19 cellular contexts compared by ENCODE assay signal in the genomic region with DNA sequence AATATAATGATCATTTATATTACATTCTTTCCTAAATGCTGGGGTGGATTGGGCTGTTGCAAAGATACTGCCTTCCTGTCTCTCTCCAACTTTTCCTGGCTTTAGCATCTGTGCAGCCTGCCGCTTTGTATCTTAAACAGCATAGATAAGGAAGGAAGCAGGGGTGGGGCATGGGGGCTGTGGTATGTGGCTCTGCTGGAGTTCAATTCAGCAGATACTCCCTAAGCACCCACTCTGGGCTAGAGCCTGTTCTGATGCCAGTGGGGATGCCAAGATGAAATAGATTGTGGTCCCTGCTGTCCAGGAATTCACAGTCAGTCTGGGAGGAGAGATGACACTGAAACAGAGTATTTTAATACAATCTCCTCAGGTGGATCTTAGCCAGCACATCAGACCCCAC. TPM values are rescaled to one million over a fixed set of nuclear protein-coding genes. Genes with fewer than 3 reads are reported as not detected.
DNase-seq lines count a peak whose midpoint lies in the region; ATAC-seq and TF ChIP-seq lines count a peak whose summit lies in the region.
"Had no signal": no experiment of that assay in that cellular context is flagged by ENCODE, and none has a peak within 500 bp of the region (broad histone marks: within the 10 kb centered on the region; RNA-seq: fewer than 3 reads in every experiment).

No MANE protein-coding gene starts in this region.

- peaks cover 3% of the 10 kb centered on the region for H3K36me3 Mint-ChIP-seq in activated CD4-positive, alpha-beta T cell treated with anti-CD3 and anti-CD28 coated beads for 36 hours (ENCODE audit: low read depth)
- peaks cover 10% of the 10 kb centered on the region for H3K36me3 Mint-ChIP-seq in activated B cell treated with CpG ODN at 0.5 μM for 24 hours (ENCODE audit: low read depth)
- H3K36me3 Mint-ChIP-seq in naive thymus-derived CD8-positive, alpha-beta T cell: peaks cover 0 to 11% (median 0%) of the 10 kb centered on the region in 3 donors
- peaks cover 7 to 13% of the 10 kb centered on the region in 2 donors for H3K36me3 Mint-ChIP-seq in stimulated activated naive B cell treated with anti-CD40 and anti-IgM and Interleukin-4, amounts not matched to agents 10 μg/mL and 1 μg/mL and 100 μg/mL, for 72 hours

- no peak for ATAC-seq in activated CD4-positive, alpha-beta T cell treated with anti-CD3 and anti-CD28 coated beads for 36 hours
- ATAC-seq in activated B cell treated with CpG ODN at 0.5 μM for 24 hours (ENCODE audit: low read depth) (no peak), HG03095 (IDR thresholded peaks at IDR 0.05; ENCODE audit: unreplicated experiment) (no peak)
- ATAC-seq in naive thymus-derived CD8-positive, alpha-beta T cell: no peak
- no peak for ATAC-seq in stimulated activated naive B cell treated with anti-CD40 and anti-IgM and Interleukin-4, amounts not matched to agents 10 μg/mL and 1 μg/mL and 100 μg/mL, for 72 hours (replicated peaks)

- no peaks in the 10 kb centered on the region for H3K27me3 Mint-ChIP-seq in activated CD4-positive, alpha-beta T cell treated with anti-CD3 and anti-CD28 coated beads for 36 hours
- no peaks in the 10 kb centered on the region for H3K27me3 Mint-ChIP-seq in activated B cell treated with CpG ODN at 0.5 μM for 24 hours
- H3K27me3 Mint-ChIP-seq in naive thymus-derived CD8-positive, alpha-beta T cell: no peaks in the 10 kb centered on the region
- no peaks in the 10 kb centered on the region for H3K27me3 Mint-ChIP-seq in stimulated activated naive B cell treated with anti-CD40 and anti-IgM and Interleukin-4, amounts not matched to agents 10 μg/mL and 1 μg/mL and 100 μg/mL, for 72 hours

- no peak overlapping the region for H3K4me3 Mint-ChIP-seq in activated CD4-positive, alpha-beta T cell treated with anti-CD3 and anti-CD28 coated beads for 36 hours
- no peak overlapping the region for H3K4me3 Mint-ChIP-seq in activated B cell treated with CpG ODN at 0.5 μM for 24 hours
- peak overlapping the region in 4 of 10 donors; percentile 2 to 42 (median 14) for H3K4me3 Mint-ChIP-seq in naive thymus-derived CD8-positive, alpha-beta T cell
- no peak overlapping the region for H3K4me3 Mint-ChIP-seq in stimulated activated naive B cell treated with anti-CD40 and anti-IgM and Interleukin-4, amounts not matched to agents 10 μg/mL and 1 μg/mL and 100 μg/mL, for 72 hours

- peak overlapping the region; percentile 24 for H3K27ac Mint-ChIP-seq in activated CD4-positive, alpha-beta T cell treated with anti-CD3 and anti-CD28 coated beads for 36 hours
- H3K27ac Mint-ChIP-seq in activated B cell treated with CpG ODN at 0.5 μM for 24 hours: peak overlapping the region; percentile 47
- H3K27ac Mint-ChIP-seq in naive thymus-derived CD8-positive, alpha-beta T cell: peak overlapping the region in 7 of 10 donors; percentile 4 to 75 (median 20)
- H3K27ac Mint-ChIP-seq in stimulated activated naive B cell treated with anti-CD40 and anti-IgM and Interleukin-4, amounts not matched to agents 10 μg/mL and 1 μg/mL and 100 μg/mL, for 72 hours: no peak overlapping the region

- TF ChIP-seq CTCF in activated B cell treated with CpG ODN at 0.5 μM for 24 hours (IDR thresholded peaks at IDR 0.05): no peak

- intact Hi-C loops in activated CD4-positive, alpha-beta T cell treated with anti-CD3 and anti-CD28 coated beads for 36 hours (cut with DNase I, micrococcal nuclease): no loop called here
- intact Hi-C loops in activated B cell treated with CpG ODN at 0.5 μM for 24 hours (cut with micrococcal nuclease): no loop called here

- no peak for DNase-seq in activated CD4-positive, alpha-beta T cell treated with anti-CD3 and anti-CD28 coated beads for 36 hours
- no peak for DNase-seq in activated CD4-positive, alpha-beta T cell treated with anti-CD3 and anti-CD28 coated beads for 1 hour
- DNase-seq in CMK (ENCODE audit: low read depth) (peak; percentile 32), activated B cell treated with CpG ODN at 0.5 μM for 24 hours (no peak), germinal center (ENCODE audit: low spot score) (no peak)
- DNase-seq in naive thymus-derived CD8-positive, alpha-beta T cell: peak in 1 of 10 donors; percentile 7
- no peak for DNase-seq in stimulated activated naive B cell treated with anti-CD40 and anti-IgM and Interleukin-4, amounts not matched to agents 10 μg/mL and 1 μg/mL and 100 μg/mL, for 72 hours
- DNase-seq: activated CD4-positive, CD25-positive, alpha-beta regulatory T cell treated with anti-CD3 and anti-CD28 coated beads, Interleukin-2, amount 50 U/mL, for 72 hours; activated naive CD4-positive, alpha-beta T cell treated with anti-CD3 and anti-CD28 coated beads, Interleukin-2, amount 50 U/mL, for 16 hours; activated T-cell treated with anti-CD3 and anti-CD28 coated beads, Interleukin-2, amount 50 U/mL, for 48 hours; foreskin melanocyte; hippocampal formation; NCI-H1092; NCI-H2029 treated with DMSO at 0.1 percent for 48 hours; Peyer's patch; stimulated activated CD4-positive, alpha-beta T cell treated with anti-CD3 and anti-CD28 coated beads, Interleukin-4, amount 100 ng/mL, for 24 hours; stomach; transverse colon had no signal

- H3K4me1 Mint-ChIP-seq in activated CD4-positive, alpha-beta T cell treated with anti-CD3 and anti-CD28 coated beads for 36 hours: peaks cover 75% of the 10 kb centered on the region
- H3K4me1 Mint-ChIP-seq in activated B cell treated with CpG ODN at 0.5 μM for 24 hours: peaks cover 73% of the 10 kb centered on the region
- peaks cover 51 to 93% (median 89%) of the 10 kb centered on the region in 4 donors for H3K4me1 Mint-ChIP-seq in naive thymus-derived CD8-positive, alpha-beta T cell
- peaks cover 37 to 63% of the 10 kb centered on the region in 2 donors for H3K4me1 Mint-ChIP-seq in stimulated activated naive B cell treated with anti-CD40 and anti-IgM and Interleukin-4, amounts not matched to agents 10 μg/mL and 1 μg/mL and 100 μg/mL, for 72 hours

- H3K9me3 Mint-ChIP-seq in activated CD4-positive, alpha-beta T cell treated with anti-CD3 and anti-CD28 coated beads for 36 hours (ENCODE audit: low read depth): no peaks in the 10 kb centered on the region
- no peaks in the 10 kb centered on the region for H3K9me3 Mint-ChIP-seq in activated B cell treated with CpG ODN at 0.5 μM for 24 hours
- H3K9me3 Mint-ChIP-seq in naive thymus-derived CD8-positive, alpha-beta T cell: no peaks in the 10 kb centered on the region
- H3K9me3 Mint-ChIP-seq in stimulated activated naive B cell treated with anti-CD40 and anti-IgM and Interleukin-4, amounts not matched to agents 10 μg/mL and 1 μg/mL and 100 μg/mL, for 72 hours: no peaks in the 10 kb centered on the region

- CTCF ChIA-PET in activated CD4-positive, alpha-beta T cell treated with anti-CD3 and anti-CD28 coated beads for 36 hours (lab: Charles Lee): no interaction called here
- CTCF ChIA-PET in activated B cell treated with CpG ODN at 0.5 μM for 24 hours (lab: Charles Lee): no interaction called here

- POLR2A ChIA-PET in activated CD4-positive, alpha-beta T cell treated with anti-CD3 and anti-CD28 coated beads for 36 hours (lab: Charles Lee): no interaction called here
- POLR2A ChIA-PET in activated B cell treated with CpG ODN at 0.5 μM for 24 hours (lab: Charles Lee): interaction anchor here (0.7 kb wide), 1 partner anchor 75 kb away, joined by 4 read pairs; no protein-coding TSS in a partner anchor
- POLR2A ChIA-PET in naive thymus-derived CD8-positive, alpha-beta T cell (lab: Charles Lee): interaction anchor here (0.6 kb wide), 1 partner anchor 16 kb away, joined by 3 read pairs; no protein-coding TSS in a partner anchor

RNA-seq across cellular contexts. Expression of a gene that starts 56.8 kb away (rescaled TPM):
- total RNA-seq in activated CD4-positive, alpha-beta T cell treated with anti-CD3 and anti-CD28 coated beads for 36 hours: 100 to 1,000 TPM; 179 to 187 TPM
- 58.3 and 62.2 TPM in 2 replicates for total RNA-seq in activated B cell treated with CpG ODN at 0.5 μM for 24 hours
- 10 to 100 TPM; 61.9 to 66.5 TPM for total RNA-seq in naive thymus-derived CD8-positive, alpha-beta T cell
- polyA plus RNA-seq in naive thymus-derived CD8-positive, alpha-beta T cell: 10 to 100 TPM; 17.5 to 21.6 (median 20.2) TPM
